In the genomic region with DNA sequence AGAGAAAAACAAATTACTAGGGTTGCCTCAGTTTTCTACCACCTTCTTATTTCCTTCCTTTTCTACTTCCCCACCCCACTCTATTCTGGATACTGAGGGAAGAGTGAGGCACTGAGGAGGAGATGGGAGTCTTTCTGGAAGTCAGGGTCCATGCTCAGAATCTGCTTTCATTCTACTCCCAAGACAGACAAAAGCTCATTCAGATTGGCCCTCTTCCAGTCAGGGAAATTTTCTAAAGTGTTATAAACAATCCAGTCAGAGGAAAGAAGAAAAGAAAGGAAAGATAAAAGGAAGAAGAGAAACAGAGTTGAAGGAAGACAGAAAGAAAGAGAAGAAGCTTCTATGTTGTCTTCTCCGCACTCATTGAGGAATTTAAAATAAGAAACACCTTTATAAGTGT, we compare ENCODE assay signal across 21 cellular contexts.
DNase-seq lines count a peak whose midpoint lies in the region; ATAC-seq and TF ChIP-seq lines count a peak whose summit lies in the region.
"Had no signal": no experiment of that assay in that cellular context is flagged by ENCODE, and none has a peak within 500 bp of the region (broad histone marks: within the 10 kb centered on the region; RNA-seq: fewer than 3 reads in every experiment).

No MANE protein-coding gene starts in this region.

- no peak for ATAC-seq in stimulated activated naive CD8-positive, alpha-beta T cell treated with anti-CD3 and anti-CD28 coated beads, Interleukin-15, Interleukin-2, amounts not matched to agents 100 U/mL and 50 U/mL, for 24 hours
- no peak for ATAC-seq in GM21360 (IDR thresholded peaks at IDR 0.05; ENCODE audit: unreplicated experiment)
- ATAC-seq: HCT116, left ventricle myocardium superior, pancreas had no signal

- peaks cover 3% of the 10 kb centered on the region for H3K4me1 Mint-ChIP-seq in stimulated activated naive CD8-positive, alpha-beta T cell treated with anti-CD3 and anti-CD28 coated beads, Interleukin-15, Interleukin-2, amounts not matched to agents 100 ng/mL and 50 ng/mL, for 24 hours (ENCODE audit: low read depth)

- in situ Hi-C loops in GM13977 (cut with MboI; ENCODE audit: low pct_unique_long_range_greater_than_20kb, low sequenced_read_pairs, unreplicated experiment): no loop called here

- no peak for TF ChIP-seq CTCF in GM13977 (IDR thresholded peaks at IDR 0.05; ENCODE audit: extremely low read depth, insufficient read depth, missing control alignments)

- peaks cover 62% of the 10 kb centered on the region for H3K36me3 Mint-ChIP-seq in stimulated activated naive CD8-positive, alpha-beta T cell treated with anti-CD3 and anti-CD28 coated beads, Interleukin-15, Interleukin-2, amounts not matched to agents 100 ng/mL and 50 ng/mL, for 24 hours (ENCODE audit: low read depth)

- peak overlapping the region; percentile 10 for H3K27ac Mint-ChIP-seq in stimulated activated naive CD8-positive, alpha-beta T cell treated with anti-CD3 and anti-CD28 coated beads, Interleukin-15, Interleukin-2, amounts not matched to agents 100 ng/mL and 50 ng/mL, for 24 hours
- H3K27ac Mint-ChIP-seq: activated CD4-positive, alpha-beta memory T cell treated with anti-CD3 and anti-CD28 coated beads for 36 hours had no signal

- no peak for DNase-seq in stimulated activated naive CD8-positive, alpha-beta T cell treated with anti-CD3 and anti-CD28 coated beads, Interleukin-15, Interleukin-2, amounts not matched to agents 100 U/mL and 50 U/mL, for 24 hours
- DNase-seq in astrocyte of the hippocampus (ENCODE audit: low read depth, low spot score): peak; percentile 48
- DNase-seq in foreskin melanocyte: peak; percentile 17
- no peak for DNase-seq in GM13977 (ENCODE audit: low spot score)
- no peak for DNase-seq in Ammon's horn (ENCODE audit: low spot score)
- DNase-seq in DMS 273 (lab: John Stamatoyannopoulos, UW; ENCODE audit: unreplicated experiment): no peak
- DNase-seq: activated CD4-positive, alpha-beta memory T cell treated with anti-CD3 and anti-CD28 coated beads for 36 hours; activated T-cell treated with anti-CD3 and anti-CD28 coated beads, Interleukin-2, amount 50 U/mL, for 48 hours; Caco-2; colonic mucosa; left ventricle myocardium superior; NCI-H1105; NCI-H526; pancreas; Right ventricle myocardium superior; stimulated activated CD4-positive, alpha-beta T cell treated with anti-CD3 and anti-CD28 coated beads, Interleukin-2, amount 100 ng/mL, for 24 hours; T-helper 1 cell; WERI-Rb-1 had no signal

- no peak overlapping the region for H3K4me3 Mint-ChIP-seq in stimulated activated naive CD8-positive, alpha-beta T cell treated with anti-CD3 and anti-CD28 coated beads, Interleukin-15, Interleukin-2, amounts not matched to agents 100 ng/mL and 50 ng/mL, for 24 hours
- H3K4me3 Mint-ChIP-seq: activated CD4-positive, alpha-beta memory T cell treated with anti-CD3 and anti-CD28 coated beads for 36 hours had no signal

- H3K9me3 Mint-ChIP-seq in stimulated activated naive CD8-positive, alpha-beta T cell treated with anti-CD3 and anti-CD28 coated beads, Interleukin-15, Interleukin-2, amounts not matched to agents 100 ng/mL and 50 ng/mL, for 24 hours: peaks cover 13% of the 10 kb centered on the region

- H3K27me3 Mint-ChIP-seq in stimulated activated naive CD8-positive, alpha-beta T cell treated with anti-CD3 and anti-CD28 coated beads, Interleukin-15, Interleukin-2, amounts not matched to agents 100 ng/mL and 50 ng/mL, for 24 hours: no peaks in the 10 kb centered on the region
- H3K27me3 Mint-ChIP-seq: activated CD4-positive, alpha-beta memory T cell treated with anti-CD3 and anti-CD28 coated beads for 36 hours had no signal

Comparison
In these comparisons a context has a peak if more than half of its experiments do, and no peak if none do; other contexts are left out.
1. DNase-seq: peak in astrocyte of the hippocampus (single experiment) and foreskin melanocyte (single experiment); none in stimulated activated naive CD8-positive, alpha-beta T cell treated with anti-CD3 and anti-CD28 coated beads, Interleukin-15, Interleukin-2, amounts not matched to agents 100 U/mL and 50 U/mL, for 24 hours (single experiment), GM13977 (single experiment), Ammon's horn (single experiment) and DMS 273 (single experiment).